8 cellular contexts compared by ENCODE assay signal in the genomic region with DNA sequence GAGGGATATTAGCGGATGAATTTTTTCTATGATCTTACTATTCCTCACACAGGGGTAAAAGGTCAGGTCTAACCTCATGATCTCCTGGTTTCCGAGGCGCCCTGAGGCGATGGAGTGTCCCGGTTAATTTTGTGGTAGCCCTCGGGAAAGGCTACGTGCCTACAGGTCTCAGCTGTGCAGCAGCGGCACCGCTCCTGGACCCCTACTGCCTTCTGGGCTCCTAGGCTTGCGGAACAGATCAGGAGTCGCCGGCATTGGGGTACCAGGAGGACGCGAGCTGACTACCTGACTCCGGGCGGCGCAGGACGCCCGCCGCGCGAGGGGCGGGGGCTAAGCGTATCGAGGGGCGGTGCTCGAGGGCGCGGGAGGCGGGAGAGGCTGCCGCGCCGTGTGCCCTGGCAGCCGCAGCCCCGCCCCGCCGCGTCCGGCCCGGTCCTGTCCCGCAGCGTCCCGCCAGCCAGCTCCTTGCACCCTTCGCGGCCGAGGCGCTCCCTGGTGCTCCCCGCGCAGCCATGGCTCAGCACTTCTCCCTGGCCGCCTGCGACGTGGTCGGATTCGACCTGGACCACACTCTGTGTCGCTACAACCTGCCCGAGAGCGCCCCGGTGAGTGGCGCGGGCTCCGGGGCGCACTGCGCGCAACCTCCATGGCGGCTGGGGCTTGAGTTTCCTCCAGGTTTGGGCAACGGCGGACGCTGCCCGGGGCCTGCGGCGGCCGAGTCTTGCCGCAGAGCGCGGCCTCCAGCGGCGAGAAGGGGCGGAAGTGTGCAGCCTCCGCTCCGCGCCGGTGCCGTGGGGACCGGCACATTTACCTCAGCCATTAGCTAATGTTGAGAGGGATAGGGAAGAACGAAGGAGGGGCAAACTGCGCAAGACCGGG. TPM values are rescaled to one million over a fixed set of nuclear protein-coding genes. Genes with fewer than 3 reads are reported as not detected.
DNase-seq lines count a peak whose midpoint lies in the region; ATAC-seq and TF ChIP-seq lines count a peak whose summit lies in the region.

Gene NT5DC1 (plus strand): TSS at position 435 of the 879 bp plus-strand sequence. CDS start 78 bp downstream, at position 513.

- peaks cover 22% of the 10 kb centered on the region for H3K79me2 ChIP-seq in PC-9 (ENCODE audit: low read depth)

- peaks cover 4% of the 10 kb centered on the region for H3K36me3 Mint-ChIP-seq in activated T-cell treated with anti-CD3 and anti-CD28 coated beads, Interleukin-2, amount 50 U/mL, for 4 hours (ENCODE audit: insufficient read depth)
- peaks cover 0 to 13% of the 10 kb centered on the region in 2 donors for H3K36me3 Mint-ChIP-seq in naive B cell
- peaks cover 9 to 18% of the 10 kb centered on the region in 2 donors for H3K36me3 Mint-ChIP-seq in stimulated activated naive B cell treated with anti-CD40 and anti-IgM and Interleukin-4, amounts not matched to agents 10 μg/mL and 1 μg/mL and 100 μg/mL, for 72 hours

- peak; percentile 90 for ATAC-seq in GM21526 (IDR thresholded peaks at IDR 0.05; ENCODE audit: low FRiP score, unreplicated experiment)
- ATAC-seq in activated T-cell treated with anti-CD3 and anti-CD28 coated beads, Interleukin-2, amount 50 U/mL, for 4 hours, result peak; percentile 95 to 96
- peak; percentile 86 to 87 for ATAC-seq in naive B cell (ENCODE audit: low read depth in 2 of 2)
- ATAC-seq in stimulated activated naive B cell treated with anti-CD40 and anti-IgM and Interleukin-4, amounts not matched to agents 10 μg/mL and 1 μg/mL and 100 μg/mL, for 72 hours (replicated peaks), result peak; percentile 89 to 93

- H3K27me3 Mint-ChIP-seq in activated T-cell treated with anti-CD3 and anti-CD28 coated beads, Interleukin-2, amount 50 U/mL, for 4 hours (ENCODE audit: low read depth), result no peaks in the 10 kb centered on the region
- H3K27me3 Mint-ChIP-seq in naive B cell, result no peaks in the 10 kb centered on the region
- H3K27me3 Mint-ChIP-seq in stimulated activated naive B cell treated with anti-CD40 and anti-IgM and Interleukin-4, amounts not matched to agents 10 μg/mL and 1 μg/mL and 100 μg/mL, for 72 hours, result no peaks in the 10 kb centered on the region

- intact Hi-C loops in PC-9 (cut with micrococcal nuclease; ENCODE audit: unreplicated experiment), result loop anchor here (1.0 to 10.0 kb wide), 2 partner anchors 40 to 206 kb away; partner anchors contain the start of gene FRK
- intact Hi-C loops in esophagus squamous epithelium (cut with DNase I), result loop anchor here (5.0 kb wide), 1 partner anchor 88 kb away; no protein-coding TSS in a partner anchor

- H2AFZ ChIP-seq in PC-9, result peak within 1 kb of the TSS; percentile 97

- no peaks in the 10 kb centered on the region for H3K36me3 ChIP-seq in PC-9 (ENCODE audit: low read depth)
- H3K36me3 ChIP-seq in esophagus squamous epithelium, result peaks cover 0 to 4% (median 0%) of the 10 kb centered on the region in 3 donors

- no peaks in the 10 kb centered on the region for H3K9me2 ChIP-seq in PC-9 (ENCODE audit: insufficient read depth)

- H3K27me3 ChIP-seq in PC-9 (ENCODE audit: insufficient read depth, low read depth), result no peaks in the 10 kb centered on the region
- no peaks in the 10 kb centered on the region for H3K27me3 ChIP-seq in esophagus squamous epithelium

- peak within 1 kb of the TSS; percentile 89 for H3K4me3 Mint-ChIP-seq in activated T-cell treated with anti-CD3 and anti-CD28 coated beads, Interleukin-2, amount 50 U/mL, for 4 hours
- peak within 1 kb of the TSS; percentile 88 to 97 (median 96) for H3K4me3 Mint-ChIP-seq in naive B cell
- peak within 1 kb of the TSS; percentile 93 to 97 for H3K4me3 Mint-ChIP-seq in stimulated activated naive B cell treated with anti-CD40 and anti-IgM and Interleukin-4, amounts not matched to agents 10 μg/mL and 1 μg/mL and 100 μg/mL, for 72 hours

- H3K27ac Mint-ChIP-seq in naive B cell, result peak within 1 kb of the TSS; percentile 33 to 97 (median 86)
- peak within 1 kb of the TSS; percentile 94 for H3K27ac Mint-ChIP-seq in stimulated activated naive B cell treated with anti-CD40 and anti-IgM and Interleukin-4, amounts not matched to agents 10 μg/mL and 1 μg/mL and 100 μg/mL, for 72 hours

- 0 to 7% methylated on average over 3 to 43 of the region's 87 CpGs for WGBS in esophagus squamous epithelium, 2 donors

- TF ChIP-seq POLR2A in esophagus squamous epithelium (IDR thresholded peaks at IDR 0.05), result peak in 2 of 4 donors; percentile 62 to 79

- H3K4me1 Mint-ChIP-seq in activated T-cell treated with anti-CD3 and anti-CD28 coated beads, Interleukin-2, amount 50 U/mL, for 4 hours (ENCODE audit: low read depth), result peaks cover 50% of the 10 kb centered on the region
- H3K4me1 Mint-ChIP-seq in naive B cell, result peaks cover 38 to 43% (median 42%) of the 10 kb centered on the region in 3 donors
- peaks cover 26 to 44% of the 10 kb centered on the region in 2 donors for H3K4me1 Mint-ChIP-seq in stimulated activated naive B cell treated with anti-CD40 and anti-IgM and Interleukin-4, amounts not matched to agents 10 μg/mL and 1 μg/mL and 100 μg/mL, for 72 hours

- peak within 1 kb of the TSS; percentile 61 for H3K27ac ChIP-seq in PC-9
- peak within 1 kb of the TSS; percentile 93 to 98 (median 96) for H3K27ac ChIP-seq in esophagus squamous epithelium

- POLR2A ChIA-PET in PC-9 (lab: Charles Lee; ENCODE audit: unreplicated experiment), result interaction anchor here (0.5 to 1.5 kb wide), 8 partner anchors 12 to 92 kb away, joined by 3 to 15 read pairs (median 4); partner anchors contain the start of gene FRK

- TF ChIP-seq CTCF in PC-9 (conservative IDR thresholded peaks at IDR 0.05), result peak; percentile 61
- TF ChIP-seq CTCF in esophagus squamous epithelium (IDR thresholded peaks at IDR 0.05), result peak in 5 of 6 experiments; percentile 21 to 43 (median 27)

- peak within 1 kb of the TSS; percentile 82 for H3K4me2 ChIP-seq in PC-9

- no peaks in the 10 kb centered on the region for H4K20me1 ChIP-seq in PC-9 (ENCODE audit: insufficient read depth)

- peak; percentile 92 for DNase-seq in DMS53 (lab: John Stamatoyannopoulos, UW)
- peak; percentile 89 for DNase-seq in HuH-7 (ENCODE audit: low spot score)
- DNase-seq in PC-9, result peak; percentile 76 to 85
- DNase-seq in activated T-cell treated with anti-CD3 and anti-CD28 coated beads, Interleukin-2, amount 50 U/mL, for 4 hours, result peak; percentile 74
- DNase-seq in esophagus squamous epithelium (lab: John Stamatoyannopoulos, UW), result peak; percentile 28
- peak; percentile 83 for DNase-seq in naive B cell
- peak; percentile 80 for DNase-seq in stimulated activated naive B cell treated with anti-CD40 and anti-IgM and Interleukin-4, amounts not matched to agents 10 μg/mL and 1 μg/mL and 100 μg/mL, for 72 hours

- H3K4me3 ChIP-seq in PC-9 (peak within 1 kb of the TSS; percentile 68), esophagus squamous epithelium (peak within 1 kb of the TSS; percentile 77 to 91 (median 86))

- H3K4me1 ChIP-seq in PC-9 (replicated peaks; ENCODE audit: insufficient read depth) (peaks cover 22% of the 10 kb centered on the region), esophagus squamous epithelium (peaks cover 7 to 52% (median 17%) of the 10 kb centered on the region in 3 donors)

- CTCF ChIA-PET in PC-9 (lab: Charles Lee), result interaction anchor here (0.6 to 1.3 kb wide), 3 partner anchors 24 to 160 kb away, joined by 3 to 4 read pairs (median 3); no protein-coding TSS in a partner anchor

- peaks cover 4% of the 10 kb centered on the region for H3K9me3 Mint-ChIP-seq in activated T-cell treated with anti-CD3 and anti-CD28 coated beads, Interleukin-2, amount 50 U/mL, for 4 hours
- peaks cover 0 to 13% (median 11%) of the 10 kb centered on the region in 7 donors for H3K9me3 Mint-ChIP-seq in naive B cell
- H3K9me3 Mint-ChIP-seq in stimulated activated naive B cell treated with anti-CD40 and anti-IgM and Interleukin-4, amounts not matched to agents 10 μg/mL and 1 μg/mL and 100 μg/mL, for 72 hours, result peaks cover 7% of the 10 kb centered on the region in 2 donors

- H3K9me3 ChIP-seq in PC-9 (ENCODE audit: insufficient read depth, low read depth) (0 out of 2 replicates have a peak, but pooled peaks cover 8% of the 10 kb centered on the region), esophagus squamous epithelium (peaks cover 0 to 9% (median 8%) of the 10 kb centered on the region in 3 donors)

- TSS peak; percentile 43 for BruUV-seq in PC-9 (replicated peaks; lab: Mats Ljungman, UMichigan)

- peaks cover 19% of the 10 kb centered on the region; the same call in 1 of the 2 replicates for H3F3A ChIP-seq in PC-9 (ENCODE audit: insufficient read depth, low read depth)

RNA-seq across cellular contexts. Expression of gene NT5DC1, which starts in this region (rescaled TPM):
- 33.2 and 33.5 TPM in 2 replicates for total RNA-seq in PC-9 (2021)
- 10 to 100 TPM; 32.5 to 39.7 (median 33.8) TPM for total RNA-seq in activated T-cell treated with anti-CD3 and anti-CD28 coated beads, Interleukin-2, amount 50 U/mL, for 4 hours
- 10 to 100 TPM in 1 of 4 donors, 1 to 10 TPM in 3; 6.3 to 11.7 (median 8.3) TPM for total RNA-seq in esophagus squamous epithelium
- 10 to 100 TPM; 59.0 to 94.7 (median 72.8) TPM for polyA plus RNA-seq in naive B cell (ENCODE audit: low read depth in 6 of 6)

Comparison
In these comparisons a context has a peak if more than half of its experiments do, and no peak if none do; other contexts are left out.
1. Peak in every context shown above with its lines: DNase-seq, ATAC-seq, H3K4me3 ChIP-seq and H3K27ac ChIP-seq.
2. DNase-seq: peak in every context shown above with its lines; median percentile 92 in DMS53; 89 in HuH-7; 83 in naive B cell; 80 in PC-9; 80 in stimulated activated naive B cell treated with anti-CD40 and anti-IgM and Interleukin-4, amounts not matched to agents 10 μg/mL and 1 μg/mL and 100 μg/mL, for 72 hours; 74 in activated T-cell treated with anti-CD3 and anti-CD28 coated beads, Interleukin-2, amount 50 U/mL, for 4 hours; 28 in esophagus squamous epithelium.